1 cellular context compared by ENCODE assay signal in the genomic region with DNA sequence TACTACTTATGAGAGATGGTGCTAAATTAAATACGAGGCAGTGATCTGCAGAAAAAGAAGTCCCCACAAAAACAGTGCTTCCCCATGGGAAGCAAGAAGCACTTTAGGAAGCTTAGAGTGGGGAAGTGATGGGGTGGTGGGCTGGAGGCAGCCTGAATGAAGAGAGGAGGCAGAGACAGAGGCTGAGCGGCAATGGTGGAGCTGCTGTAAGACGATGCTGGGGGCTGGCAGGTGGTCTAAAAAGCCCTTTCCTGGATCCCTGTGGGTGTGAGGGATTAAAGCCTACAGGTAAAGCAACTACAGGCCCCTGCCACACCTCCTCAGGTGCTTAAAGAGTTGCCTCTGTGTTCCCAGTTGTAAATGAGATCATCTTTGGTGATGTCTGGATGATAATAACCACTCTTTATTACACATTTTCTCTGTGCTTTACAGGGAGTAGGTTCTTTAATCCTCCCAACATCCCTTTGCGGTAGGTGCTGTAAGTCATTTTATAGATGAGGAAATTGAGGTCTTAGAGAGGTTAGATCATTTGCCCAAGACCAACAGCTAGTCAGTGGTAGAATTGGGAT.
TF ChIP-seq lines count a peak whose summit lies in the region.

No MANE protein-coding gene starts in this region.

TF ChIP-seq in H1, 55 proteins besides CTCF, POLR2A, EP300 and RAD21:
- TF ChIP-seq RBBP5 (IDR thresholded peaks at IDR 0.05; ENCODE audit: borderline replicate concordance, low read depth, low read length), result no peak
- TF ChIP-seq, protein P1, sequence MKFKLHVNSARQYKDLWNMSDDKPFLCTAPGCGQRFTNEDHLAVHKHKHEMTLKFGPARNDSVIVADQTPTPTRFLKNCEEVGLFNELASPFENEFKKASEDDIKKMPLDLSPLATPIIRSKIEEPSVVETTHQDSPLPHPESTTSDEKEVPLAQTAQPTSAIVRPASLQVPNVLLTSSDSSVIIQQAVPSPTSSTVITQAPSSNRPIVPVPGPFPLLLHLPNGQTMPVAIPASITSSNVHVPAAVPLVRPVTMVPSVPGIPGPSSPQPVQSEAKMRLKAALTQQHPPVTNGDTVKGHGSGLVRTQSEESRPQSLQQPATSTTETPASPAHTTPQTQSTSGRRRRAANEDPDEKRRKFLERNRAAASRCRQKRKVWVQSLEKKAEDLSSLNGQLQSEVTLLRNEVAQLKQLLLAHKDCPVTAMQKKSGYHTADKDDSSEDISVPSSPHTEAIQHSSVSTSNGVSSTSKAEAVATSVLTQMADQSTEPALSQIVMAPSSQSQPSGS (IDR thresholded peaks at IDR 0.05; ENCODE audit: low read length), result no peak
- TF ChIP-seq SUZ12 (IDR thresholded peaks at IDR 0.05; ENCODE audit: low read length), result no peak
- TF ChIP-seq ASH2L (IDR thresholded peaks at IDR 0.05; ENCODE audit: low read length), result no peak
- TF ChIP-seq, protein P2, sequence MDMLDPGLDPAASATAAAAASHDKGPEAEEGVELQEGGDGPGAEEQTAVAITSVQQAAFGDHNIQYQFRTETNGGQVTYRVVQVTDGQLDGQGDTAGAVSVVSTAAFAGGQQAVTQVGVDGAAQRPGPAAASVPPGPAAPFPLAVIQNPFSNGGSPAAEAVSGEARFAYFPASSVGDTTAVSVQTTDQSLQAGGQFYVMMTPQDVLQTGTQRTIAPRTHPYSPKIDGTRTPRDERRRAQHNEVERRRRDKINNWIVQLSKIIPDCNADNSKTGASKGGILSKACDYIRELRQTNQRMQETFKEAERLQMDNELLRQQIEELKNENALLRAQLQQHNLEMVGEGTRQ (IDR thresholded peaks at IDR 0.05; ENCODE audit: low read length), result no peak
- no peak for TF ChIP-seq PHF8 (conservative IDR thresholded peaks at IDR 0.05; ENCODE audit: low read depth, low read length)
- 0 out of 2 replicates have a peak, but pooled peaks have one; percentile 30 for TF ChIP-seq KDM1A (IDR thresholded peaks at IDR 0.05; ENCODE audit: borderline replicate concordance, low read length)
- no peak for TF ChIP-seq RFX5 (IDR thresholded peaks at IDR 0.05; ENCODE audit: borderline replicate concordance, low read depth, low read length)
- no peak for TF ChIP-seq CEBPB (IDR thresholded peaks at IDR 0.05; ENCODE audit: low read depth, low read length)
- TF ChIP-seq YY1 (IDR thresholded peaks at IDR 0.05; ENCODE audit: low read depth, low read length), result peak; percentile 58
- TF ChIP-seq RXRA (IDR thresholded peaks at IDR 0.05; ENCODE audit: insufficient read depth, low read depth, low read length), result no peak
- TF ChIP-seq, protein P3, sequence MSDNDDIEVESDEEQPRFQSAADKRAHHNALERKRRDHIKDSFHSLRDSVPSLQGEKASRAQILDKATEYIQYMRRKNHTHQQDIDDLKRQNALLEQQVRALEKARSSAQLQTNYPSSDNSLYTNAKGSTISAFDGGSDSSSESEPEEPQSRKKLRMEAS (IDR thresholded peaks at IDR 0.05), result peak; percentile 76
- TF ChIP-seq TAF7 (optimal IDR thresholded peaks at IDR 0.05; ENCODE audit: borderline replicate concordance, low read depth, low read length), result no peak
- TF ChIP-seq, protein P4, sequence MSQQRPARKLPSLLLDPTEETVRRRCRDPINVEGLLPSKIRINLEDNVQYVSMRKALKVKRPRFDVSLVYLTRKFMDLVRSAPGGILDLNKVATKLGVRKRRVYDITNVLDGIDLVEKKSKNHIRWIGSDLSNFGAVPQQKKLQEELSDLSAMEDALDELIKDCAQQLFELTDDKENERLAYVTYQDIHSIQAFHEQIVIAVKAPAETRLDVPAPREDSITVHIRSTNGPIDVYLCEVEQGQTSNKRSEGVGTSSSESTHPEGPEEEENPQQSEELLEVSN (IDR thresholded peaks at IDR 0.05), result peak; percentile 70
- TF ChIP-seq, protein P5, sequence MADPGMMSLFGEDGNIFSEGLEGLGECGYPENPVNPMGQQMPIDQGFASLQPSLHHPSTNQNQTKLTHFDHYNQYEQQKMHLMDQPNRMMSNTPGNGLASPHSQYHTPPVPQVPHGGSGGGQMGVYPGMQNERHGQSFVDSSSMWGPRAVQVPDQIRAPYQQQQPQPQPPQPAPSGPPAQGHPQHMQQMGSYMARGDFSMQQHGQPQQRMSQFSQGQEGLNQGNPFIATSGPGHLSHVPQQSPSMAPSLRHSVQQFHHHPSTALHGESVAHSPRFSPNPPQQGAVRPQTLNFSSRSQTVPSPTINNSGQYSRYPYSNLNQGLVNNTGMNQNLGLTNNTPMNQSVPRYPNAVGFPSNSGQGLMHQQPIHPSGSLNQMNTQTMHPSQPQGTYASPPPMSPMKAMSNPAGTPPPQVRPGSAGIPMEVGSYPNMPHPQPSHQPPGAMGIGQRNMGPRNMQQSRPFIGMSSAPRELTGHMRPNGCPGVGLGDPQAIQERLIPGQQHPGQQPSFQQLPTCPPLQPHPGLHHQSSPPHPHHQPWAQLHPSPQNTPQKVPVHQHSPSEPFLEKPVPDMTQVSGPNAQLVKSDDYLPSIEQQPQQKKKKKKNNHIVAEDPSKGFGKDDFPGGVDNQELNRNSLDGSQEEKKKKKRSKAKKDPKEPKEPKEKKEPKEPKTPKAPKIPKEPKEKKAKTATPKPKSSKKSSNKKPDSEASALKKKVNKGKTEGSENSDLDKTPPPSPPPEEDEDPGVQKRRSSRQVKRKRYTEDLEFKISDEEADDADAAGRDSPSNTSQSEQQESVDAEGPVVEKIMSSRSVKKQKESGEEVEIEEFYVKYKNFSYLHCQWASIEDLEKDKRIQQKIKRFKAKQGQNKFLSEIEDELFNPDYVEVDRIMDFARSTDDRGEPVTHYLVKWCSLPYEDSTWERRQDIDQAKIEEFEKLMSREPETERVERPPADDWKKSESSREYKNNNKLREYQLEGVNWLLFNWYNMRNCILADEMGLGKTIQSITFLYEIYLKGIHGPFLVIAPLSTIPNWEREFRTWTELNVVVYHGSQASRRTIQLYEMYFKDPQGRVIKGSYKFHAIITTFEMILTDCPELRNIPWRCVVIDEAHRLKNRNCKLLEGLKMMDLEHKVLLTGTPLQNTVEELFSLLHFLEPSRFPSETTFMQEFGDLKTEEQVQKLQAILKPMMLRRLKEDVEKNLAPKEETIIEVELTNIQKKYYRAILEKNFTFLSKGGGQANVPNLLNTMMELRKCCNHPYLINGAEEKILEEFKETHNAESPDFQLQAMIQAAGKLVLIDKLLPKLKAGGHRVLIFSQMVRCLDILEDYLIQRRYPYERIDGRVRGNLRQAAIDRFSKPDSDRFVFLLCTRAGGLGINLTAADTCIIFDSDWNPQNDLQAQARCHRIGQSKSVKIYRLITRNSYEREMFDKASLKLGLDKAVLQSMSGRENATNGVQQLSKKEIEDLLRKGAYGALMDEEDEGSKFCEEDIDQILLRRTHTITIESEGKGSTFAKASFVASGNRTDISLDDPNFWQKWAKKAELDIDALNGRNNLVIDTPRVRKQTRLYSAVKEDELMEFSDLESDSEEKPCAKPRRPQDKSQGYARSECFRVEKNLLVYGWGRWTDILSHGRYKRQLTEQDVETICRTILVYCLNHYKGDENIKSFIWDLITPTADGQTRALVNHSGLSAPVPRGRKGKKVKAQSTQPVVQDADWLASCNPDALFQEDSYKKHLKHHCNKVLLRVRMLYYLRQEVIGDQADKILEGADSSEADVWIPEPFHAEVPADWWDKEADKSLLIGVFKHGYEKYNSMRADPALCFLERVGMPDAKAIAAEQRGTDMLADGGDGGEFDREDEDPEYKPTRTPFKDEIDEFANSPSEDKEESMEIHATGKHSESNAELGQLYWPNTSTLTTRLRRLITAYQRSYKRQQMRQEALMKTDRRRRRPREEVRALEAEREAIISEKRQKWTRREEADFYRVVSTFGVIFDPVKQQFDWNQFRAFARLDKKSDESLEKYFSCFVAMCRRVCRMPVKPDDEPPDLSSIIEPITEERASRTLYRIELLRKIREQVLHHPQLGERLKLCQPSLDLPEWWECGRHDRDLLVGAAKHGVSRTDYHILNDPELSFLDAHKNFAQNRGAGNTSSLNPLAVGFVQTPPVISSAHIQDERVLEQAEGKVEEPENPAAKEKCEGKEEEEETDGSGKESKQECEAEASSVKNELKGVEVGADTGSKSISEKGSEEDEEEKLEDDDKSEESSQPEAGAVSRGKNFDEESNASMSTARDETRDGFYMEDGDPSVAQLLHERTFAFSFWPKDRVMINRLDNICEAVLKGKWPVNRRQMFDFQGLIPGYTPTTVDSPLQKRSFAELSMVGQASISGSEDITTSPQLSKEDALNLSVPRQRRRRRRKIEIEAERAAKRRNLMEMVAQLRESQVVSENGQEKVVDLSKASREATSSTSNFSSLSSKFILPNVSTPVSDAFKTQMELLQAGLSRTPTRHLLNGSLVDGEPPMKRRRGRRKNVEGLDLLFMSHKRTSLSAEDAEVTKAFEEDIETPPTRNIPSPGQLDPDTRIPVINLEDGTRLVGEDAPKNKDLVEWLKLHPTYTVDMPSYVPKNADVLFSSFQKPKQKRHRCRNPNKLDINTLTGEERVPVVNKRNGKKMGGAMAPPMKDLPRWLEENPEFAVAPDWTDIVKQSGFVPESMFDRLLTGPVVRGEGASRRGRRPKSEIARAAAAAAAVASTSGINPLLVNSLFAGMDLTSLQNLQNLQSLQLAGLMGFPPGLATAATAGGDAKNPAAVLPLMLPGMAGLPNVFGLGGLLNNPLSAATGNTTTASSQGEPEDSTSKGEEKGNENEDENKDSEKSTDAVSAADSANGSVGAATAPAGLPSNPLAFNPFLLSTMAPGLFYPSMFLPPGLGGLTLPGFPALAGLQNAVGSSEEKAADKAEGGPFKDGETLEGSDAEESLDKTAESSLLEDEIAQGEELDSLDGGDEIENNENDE (IDR thresholded peaks at IDR 0.05; ENCODE audit: insufficient replicate concordance, low read length), result no peak
- 0 out of 2 replicates have a peak, but pooled peaks have one; percentile 42 for TF ChIP-seq TCF12 (IDR thresholded peaks at IDR 0.05; ENCODE audit: low read depth, low read length)
- TF ChIP-seq CHD1 (IDR thresholded peaks at IDR 0.05; ENCODE audit: low read depth, low read length), result no peak
- TF ChIP-seq GABPA (IDR thresholded peaks at IDR 0.05; ENCODE audit: borderline replicate concordance, insufficient read depth, low read length), result no peak
- no peak for TF ChIP-seq JUND (IDR thresholded peaks at IDR 0.05; ENCODE audit: low read length)
